ENCODE assay signal across 8 cellular contexts in the genomic region with DNA sequence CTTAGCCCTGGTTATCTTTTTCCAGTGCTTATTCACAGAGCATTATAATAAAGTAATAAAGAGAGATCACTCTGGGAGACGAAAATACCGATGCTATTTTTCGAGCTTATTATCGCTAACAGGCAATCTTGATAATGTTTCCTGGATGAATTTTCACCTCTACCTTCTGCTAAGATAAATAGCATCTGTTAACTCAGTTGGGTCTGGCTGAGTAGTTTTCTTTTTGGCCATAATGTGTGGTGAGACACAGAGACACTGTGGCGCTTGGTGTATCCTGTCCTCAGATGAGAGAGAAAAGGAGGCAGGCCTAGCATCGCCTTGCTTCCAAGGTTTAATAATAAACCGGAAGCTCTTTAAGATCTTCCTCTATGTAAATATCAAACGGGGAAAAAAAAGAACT. TPM values are rescaled to one million over a fixed set of nuclear protein-coding genes. Genes with fewer than 3 reads are reported as not detected.
"Had no signal": no experiment of that assay in that cellular context is flagged by ENCODE, and none has a peak within 500 bp of the region (broad histone marks: within the 10 kb centered on the region; RNA-seq: fewer than 3 reads in every experiment).

No MANE protein-coding gene starts in this region.

- DNase-seq: H9, HFFc6, KBM-7 had no signal

- H3K4me3 Mint-ChIP-seq: GM23338, H9, HFFc6, IgD-negative memory B cell had no signal

- H3K4me1 Mint-ChIP-seq: GM23338, H9, IgD-negative memory B cell had no signal

- H3K27ac Mint-ChIP-seq: GM23338, H9, HFFc6, IgD-negative memory B cell had no signal

- H3K4me3 ChIP-seq: GM23338 had no signal

- H3K36me3 Mint-ChIP-seq: IgD-negative memory B cell had no signal

- H3K27me3 Mint-ChIP-seq: IgD-negative memory B cell had no signal

- H3K27ac ChIP-seq: HL-60 had no signal

RNA-seq across cellular contexts. Expression of a gene that starts 46.2 kb away (rescaled TPM):
- total RNA-seq: GM23338, H1, H9, HepG2, HFFc6 had no signal
